20 cellular contexts compared by ENCODE assay signal in genomic region chr1:236009193-236009592, GRCh38. TPM values are rescaled to one million over a fixed set of nuclear protein-coding genes. Genes with fewer than 3 reads are reported as not detected.
DNase-seq lines count a peak whose midpoint lies in the region; TF ChIP-seq lines count a peak whose summit lies in the region.
"Had no signal": no experiment of that assay in that cellular context is flagged by ENCODE, and none has a peak within 500 bp of the region (broad histone marks: within the 10 kb centered on the region; RNA-seq: fewer than 3 reads in every experiment).

No MANE protein-coding gene starts in this region.

- H3K9ac ChIP-seq in GM23248 = no peak overlapping the region
- no peak overlapping the region for H3K9ac ChIP-seq in skeletal muscle tissue (ENCODE audit: low read depth in 1 of 3, low read length in 3 of 3)

- no peaks in the 10 kb centered on the region for H3K27me3 ChIP-seq in GM23248 (replicated peaks; ENCODE audit: insufficient read depth)
- no peaks in the 10 kb centered on the region for H3K27me3 ChIP-seq in hepatocyte
- H3K27me3 ChIP-seq in skeletal muscle tissue (ENCODE audit: control insufficient read depth in 3 of 3, insufficient read depth in 3 of 3, low read length in 3 of 3) = no peaks in the 10 kb centered on the region

- H3K4me2 ChIP-seq in GM23248 (ENCODE audit: unreplicated experiment) (peak overlapping the region; percentile 72), hepatocyte (no peak overlapping the region)

- H3F3A ChIP-seq in GM23248 (ENCODE audit: insufficient read depth) = peaks cover 15% of the 10 kb centered on the region

- DNase-seq in GM23248 (no peak), coronary artery (ENCODE audit: low spot score) (no peak), hepatocyte (ENCODE audit: low spot score) (no peak), cortex of kidney (lab: John Stamatoyannopoulos, UW) (no peak), CD14-positive monocyte (ENCODE audit: low spot score) (no peak), COLO668 (lab: John Stamatoyannopoulos, UW; ENCODE audit: unreplicated experiment) (no peak), caudate nucleus (lab: John Stamatoyannopoulos, UW) (no peak)
- DNase-seq: activated CD4-positive, alpha-beta T cell treated with anti-CD3 and anti-CD28 coated beads for 4 hours; activated T-cell treated with anti-CD3 and anti-CD28 coated beads for 4 hours; CD8-positive, alpha-beta T cell; central memory CD4-positive, alpha-beta T cell; left colon; NCI-H1105; NCI-H2171 treated with DMSO at 0.1 percent for 48 hours; SHP77 treated with DMSO at 0.1 percent for 48 hours; stimulated activated naive CD4-positive, alpha-beta T cell treated with Interleukin-2 at 50 U/mL for 16 hours had no signal

- intact Hi-C loops in CD14-positive monocyte (cut with micrococcal nuclease) = no loop called here

- H2AFZ ChIP-seq in GM23248 = no peak overlapping the region
- H2AFZ ChIP-seq in hepatocyte = no peak overlapping the region

- H3K36me3 Mint-ChIP-seq in CD14-positive monocyte = peaks cover 10 to 26% of the 10 kb centered on the region in 2 donors
- H3K36me3 Mint-ChIP-seq: activated naive CD4-positive, alpha-beta T cell treated with anti-CD3 and anti-CD28 coated beads, Interleukin-2, amount 50 U/mL, for 24 hours; CD8-positive, alpha-beta T cell had no signal

- H3K4me3 ChIP-seq in GM23248 = no peak overlapping the region
- H3K4me3 ChIP-seq in coronary artery = no peak overlapping the region
- H3K4me3 ChIP-seq in hepatocyte = no peak overlapping the region
- no peak overlapping the region for H3K4me3 ChIP-seq in skeletal muscle tissue (ENCODE audit: low read length in 3 of 3)
- H3K4me3 ChIP-seq: K562, skin epidermis had no signal

- peaks cover 0 to 4% (median 1%) of the 10 kb centered on the region in 3 donors for H3K27me3 Mint-ChIP-seq in CD14-positive monocyte (ENCODE audit: low read depth in 3 of 3)
- H3K27me3 Mint-ChIP-seq: activated naive CD4-positive, alpha-beta T cell treated with anti-CD3 and anti-CD28 coated beads, Interleukin-2, amount 50 U/mL, for 24 hours had no signal

- peaks cover 0 to 4% (median 0%) of the 10 kb centered on the region in 7 donors for H3K9me3 Mint-ChIP-seq in CD14-positive monocyte
- H3K9me3 Mint-ChIP-seq: activated naive CD4-positive, alpha-beta T cell treated with anti-CD3 and anti-CD28 coated beads, Interleukin-2, amount 50 U/mL, for 24 hours; CD8-positive, alpha-beta T cell had no signal

- TF ChIP-seq CTCF in coronary artery (IDR thresholded peaks at IDR 0.05) = no peak
- TF ChIP-seq CTCF in hepatocyte (IDR thresholded peaks at IDR 0.05; ENCODE audit: poor library complexity) = no peak
- TF ChIP-seq CTCF in CD14-positive monocyte (IDR thresholded peaks at IDR 0.05) = no peak

- no peaks in the 10 kb centered on the region for H4K20me1 ChIP-seq in GM23248 (ENCODE audit: insufficient read depth)
- no peaks in the 10 kb centered on the region for H4K20me1 ChIP-seq in hepatocyte (ENCODE audit: insufficient read depth, poor library complexity, severe bottlenecking)

- WGBS in GM23248 (ENCODE audit: low coverage in 1 of 2, low lambda C conversion rate in 2 of 2, missing lambda C conversion rate in 2 of 2), 2 experiments = 92 to 98% methylated on average over 5 of the region's 5 CpGs
- 54% methylated on average over 5 of the region's 5 CpGs for WGBS in hepatocyte (ENCODE audit: low lambda C conversion rate, missing lambda C conversion rate)

- H3K36me3 ChIP-seq in GM23248 (ENCODE audit: low read depth) (0 out of 2 replicates have a peak, but pooled peaks cover 3% of the 10 kb centered on the region), hepatocyte (replicated peaks; ENCODE audit: insufficient read depth, low read depth) (no peaks in the 10 kb centered on the region), skeletal muscle tissue (ENCODE audit: control insufficient read depth in 3 of 3, insufficient read depth in 3 of 3, low read length in 3 of 3) (peaks cover 0 to 3% (median 3%) of the 10 kb centered on the region in 3 donors)

- H3K79me2 ChIP-seq in GM23248 (ENCODE audit: insufficient read depth) = no peaks in the 10 kb centered on the region
- no peaks in the 10 kb centered on the region for H3K79me2 ChIP-seq in hepatocyte

- H3K27ac Mint-ChIP-seq in CD14-positive monocyte = no peak overlapping the region
- H3K27ac Mint-ChIP-seq: activated naive CD4-positive, alpha-beta T cell treated with anti-CD3 and anti-CD28 coated beads, Interleukin-2, amount 50 U/mL, for 24 hours; CD8-positive, alpha-beta T cell had no signal

- H3K9me2 ChIP-seq in GM23248 (ENCODE audit: insufficient read depth) (no peaks in the 10 kb centered on the region), hepatocyte (replicated peaks; ENCODE audit: insufficient read depth) (no peaks in the 10 kb centered on the region)

- H3K27ac ChIP-seq in GM23248 (peak overlapping the region; percentile 63), coronary artery (peak overlapping the region; percentile 11 to 61), hepatocyte (peak overlapping the region; percentile 52), skeletal muscle tissue (ENCODE audit: low read depth, low read length) (peak overlapping the region; percentile 62), caudate nucleus (ENCODE audit: low read depth, low read length) (no peak overlapping the region)

- peaks cover 2% of the 10 kb centered on the region for H3K4me1 Mint-ChIP-seq in CD14-positive monocyte

- H3K4me3 Mint-ChIP-seq in CD14-positive monocyte = no peak overlapping the region
- H3K4me3 Mint-ChIP-seq: activated naive CD4-positive, alpha-beta T cell treated with anti-CD3 and anti-CD28 coated beads, Interleukin-2, amount 50 U/mL, for 24 hours; CD8-positive, alpha-beta T cell had no signal

- peaks cover 17% of the 10 kb centered on the region for H3K4me1 ChIP-seq in GM23248 (ENCODE audit: insufficient read depth)
- H3K4me1 ChIP-seq in hepatocyte (ENCODE audit: insufficient read depth) = peaks cover 6% of the 10 kb centered on the region
- peaks cover 0 to 3% (median 0%) of the 10 kb centered on the region in 3 donors for H3K4me1 ChIP-seq in skeletal muscle tissue (ENCODE audit: control insufficient read depth in 3 of 3, insufficient read depth in 3 of 3, low read length in 3 of 3)

- H3K9me3 ChIP-seq in GM23248 (ENCODE audit: low read depth) (no peaks in the 10 kb centered on the region), hepatocyte (ENCODE audit: low read depth) (no peaks in the 10 kb centered on the region), skeletal muscle tissue (ENCODE audit: control insufficient read depth in 3 of 3, low read length in 3 of 3) (no peaks in the 10 kb centered on the region)

- in situ Hi-C loops in GM23248 (cut with MboI) = no loop called here

RNA-seq across cellular contexts. Expression of gene NID1, which starts 55.7 kb away (rescaled TPM):
- total RNA-seq in GM23248 (2014; rRNA removed; shearing (Covaris generic)) = 73.6 and 77.7 TPM in 2 replicates
- 79.1 and 82.0 TPM in 2 replicates for polyA plus RNA-seq in GM23248 (2016; fragmentation: Nextera tagmentation; extraction: Ambion mirVana)
- 57.3 and 72.8 TPM in 2 replicates for total RNA-seq in hepatocyte
- 53.8 and 58.8 TPM in 2 replicates for polyA plus RNA-seq in hepatocyte
- 107 TPM for total RNA-seq in skeletal muscle tissue
- 10 to 100 TPM in 1 of 2 donors, 1 to 10 TPM in 1; 6.8 to 14.4 TPM for polyA plus RNA-seq in CD14-positive monocyte
- total RNA-seq: CD8-positive, alpha-beta T cell had no signal
- polyA plus RNA-seq: K562 had no signal
